Comparison of ENCODE assay signal across 8 cellular contexts in the genomic region with DNA sequence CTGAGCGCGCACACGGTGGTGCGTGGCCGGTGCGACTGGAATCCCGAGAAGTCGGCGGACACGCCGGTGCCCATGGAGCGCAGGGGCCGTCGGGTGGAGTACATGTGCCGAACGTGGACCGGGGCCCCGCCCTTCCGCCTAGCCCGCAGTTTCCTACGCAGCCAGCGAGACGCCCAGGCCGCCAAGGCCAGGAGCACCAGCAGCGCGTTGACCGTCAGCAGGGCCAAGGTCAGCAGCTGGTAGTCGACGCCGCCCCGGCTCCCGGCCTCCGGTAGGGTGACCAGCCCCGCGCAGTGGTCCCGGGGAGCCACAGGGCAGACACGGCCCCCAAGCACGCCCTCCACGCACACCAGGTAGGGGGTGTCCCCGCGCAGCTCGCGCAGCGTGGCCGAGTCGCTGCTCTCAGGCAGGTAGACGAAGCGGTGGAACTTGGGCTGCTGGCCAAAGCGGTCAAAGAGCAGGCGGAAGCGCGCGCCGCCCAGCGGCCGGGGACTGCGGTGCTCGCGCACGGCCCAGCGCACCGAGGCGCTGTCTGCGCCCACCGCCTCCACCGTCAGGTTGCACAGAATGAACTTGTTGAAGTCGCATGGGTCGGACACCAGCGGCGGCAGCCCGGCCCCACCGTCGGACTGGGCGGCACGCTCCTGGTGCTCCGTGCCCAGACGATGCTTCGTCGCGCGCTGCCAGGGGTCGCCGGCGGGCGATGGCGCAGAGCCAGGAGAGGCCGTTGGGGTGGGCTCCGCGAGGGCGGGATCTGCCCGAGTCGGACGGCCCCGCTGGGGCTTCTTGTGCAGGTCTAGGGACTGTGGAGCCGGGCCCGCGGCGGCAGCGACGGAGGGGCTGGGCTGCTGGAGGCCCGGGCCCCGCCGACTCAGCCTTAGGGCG. TPM values are rescaled to one million over a fixed set of nuclear protein-coding genes. Genes with fewer than 3 reads are reported as not detected.
DNase-seq lines count a peak whose midpoint lies in the region; ATAC-seq and TF ChIP-seq lines count a peak whose summit lies in the region.

No MANE protein-coding gene starts in this region.

- ATAC-seq in body of pancreas (peak; percentile 83), sciatic nerve (peak; percentile 38), GM18505 (IDR thresholded peaks at IDR 0.05; ENCODE audit: unreplicated experiment) (no peak)

- H3K4me1 ChIP-seq in body of pancreas (peaks cover 28% of the 10 kb centered on the region), iPS-20b (ENCODE audit: insufficient read depth, low read length) (peaks cover 12% of the 10 kb centered on the region; the same call in 1 of the 2 replicates)

- H3K36me3 ChIP-seq in body of pancreas (replicated peaks in 1 of 2; ENCODE audit: insufficient read depth in 1 of 2, low read depth in 2 of 2), result no peaks in the 10 kb centered on the region
- H3K36me3 ChIP-seq in iPS-20b (ENCODE audit: insufficient read depth, low read depth, low read length), result no peaks in the 10 kb centered on the region

- TF ChIP-seq CTCF in body of pancreas (IDR thresholded peaks at IDR 0.05), result peak; percentile 66 to 89 (median 80)

- 4% methylated on average over 77 of the region's 104 CpGs; no CpG with 5 or more reads in 1 of the 2 donors for WGBS in body of pancreas, 2 donors

- DNase-seq in NOMO-1 (lab: John Stamatoyannopoulos, UW; ENCODE audit: unreplicated experiment in 2 of 2) (peak; percentile 48 to 55), NOMO-1 treated with dmso at 0.1 percent for 144 hours (lab: John Stamatoyannopoulos, UW; ENCODE audit: unreplicated experiment) (no peak), NCI-H2107 treated with DMSO at 0.1 percent for 48 hours (lab: John Stamatoyannopoulos, UW; ENCODE audit: unreplicated experiment) (peak; percentile 45), body of pancreas (peak; percentile 89 to 94 (median 91)), sciatic nerve (ENCODE audit: low spot score) (peak; percentile 85), GM19240 (ENCODE audit: insufficient read length, low spot score) (no peak)

- no peaks in the 10 kb centered on the region for H3K27me3 ChIP-seq in body of pancreas
- peaks cover 55% of the 10 kb centered on the region for H3K27me3 ChIP-seq in iPS-20b (ENCODE audit: insufficient read depth, low read length)

- H3K27ac ChIP-seq in body of pancreas, result peak overlapping the region; percentile 0 to 35 (median 26)
- no peak overlapping the region for H3K27ac ChIP-seq in iPS-20b (ENCODE audit: low read length)

- TF ChIP-seq POLR2A in body of pancreas (IDR thresholded peaks at IDR 0.05) (peak in 1 of 3 donors; percentile 24), GM18505 (IDR thresholded peaks at IDR 0.05; ENCODE audit: borderline replicate concordance, extremely low read depth, insufficient read depth, insufficient read length) (no peak)

- H3K9me3 ChIP-seq in body of pancreas (no peaks in the 10 kb centered on the region), iPS-20b (ENCODE audit: insufficient read depth, low read depth, low read length) (no peaks in the 10 kb centered on the region)

- intact Hi-C loops in body of pancreas (cut with DNase I), result no loop called here
- intact Hi-C loops in sciatic nerve (cut with DNase I), result no loop called here

- H3K9ac ChIP-seq in iPS-20b (ENCODE audit: low read depth, low read length), result peak overlapping the region; percentile 39; the same call in 1 of the 2 replicates

- H3K4me3 ChIP-seq in body of pancreas, result peak overlapping the region in 1 of 2 donors; percentile 32
- peak overlapping the region; percentile 66; the same call in 1 of the 2 replicates for H3K4me3 ChIP-seq in iPS-20b (ENCODE audit: low read length)

RNA-seq across cellular contexts. Expression of a gene that starts 2.2 kb away (rescaled TPM):
- 1 to 10 TPM; 1.3 to 1.6 TPM for total RNA-seq in body of pancreas
- total RNA-seq in sciatic nerve, result 9.7 TPM

Comparison
In these comparisons a context has a peak if more than half of its experiments do, and no peak if none do; other contexts are left out.
1. DNase-seq: peak in NOMO-1 (2 of 2), NCI-H2107 treated with DMSO at 0.1 percent for 48 hours (single experiment), body of pancreas (4 of 4) and sciatic nerve (single experiment); none in NOMO-1 treated with dmso at 0.1 percent for 144 hours (single experiment) and GM19240 (single experiment).